Comparison of ENCODE assay signal across 8 cellular contexts in genomic region chr19:45952691-45953505, GRCh38. TPM values are rescaled to one million over a fixed set of nuclear protein-coding genes. Genes with fewer than 3 reads are reported as not detected.
DNase-seq lines count a peak whose midpoint lies in the region; FAIRE-seq and TF ChIP-seq lines count a peak whose summit lies in the region.

No MANE protein-coding gene starts in this region.

- H2AFZ ChIP-seq in hepatocyte: no peak overlapping the region

- peak overlapping the region; percentile 14 for H3K4me3 ChIP-seq in hepatocyte

- no peak overlapping the region for H3K27ac ChIP-seq in hepatocyte

- H3K4me3 Mint-ChIP-seq in activated naive CD8-positive, alpha-beta T cell: peak overlapping the region; percentile 78

- H3K9me3 ChIP-seq in hepatocyte (ENCODE audit: low read depth): no peaks in the 10 kb centered on the region

- H3K4me1 Mint-ChIP-seq in activated naive CD8-positive, alpha-beta T cell (ENCODE audit: low read depth): peaks cover 9% of the 10 kb centered on the region

- H4K20me1 ChIP-seq in hepatocyte (ENCODE audit: insufficient read depth, poor library complexity, severe bottlenecking): no peaks in the 10 kb centered on the region

- no peaks in the 10 kb centered on the region for H3K36me3 Mint-ChIP-seq in activated naive CD8-positive, alpha-beta T cell

- H3K27me3 ChIP-seq in hepatocyte: peaks cover 5% of the 10 kb centered on the region

- DNase-seq in GM12891 (ENCODE audit: insufficient read length, low spot score): no peak
- peak; percentile 26 for DNase-seq in NCI-H748 treated with DMSO at 0.1 percent for 48 hours (lab: John Stamatoyannopoulos, UW)
- DNase-seq in hepatocyte (ENCODE audit: low spot score): peak; percentile 85
- DNase-seq in stimulated activated CD4-positive, alpha-beta T cell treated with anti-CD3 and anti-CD28 coated beads, Interleukin-12 subunit alpha, Interleukin-12 subunit beta, amount 100 ng/mL, for 48 hours (ENCODE audit: low read depth in 2 of 3, low spot score in 1 of 3): peak in 2 of 3 donors; percentile 8 to 35
- no peak for DNase-seq in DMS79 treated with DMSO at 0.1 percent for 48 hours (lab: John Stamatoyannopoulos, UW)
- DNase-seq in frontal cortex (ENCODE audit: low spot score in 2 of 2): no peak
- no peak for DNase-seq in NCI-H1436 (lab: John Stamatoyannopoulos, UW)

- WGBS in hepatocyte (ENCODE audit: low lambda C conversion rate, missing lambda C conversion rate): 2% methylated on average over 43 of the region's 43 CpGs

- peaks cover 3% of the 10 kb centered on the region for H3K9me3 Mint-ChIP-seq in activated naive CD8-positive, alpha-beta T cell (ENCODE audit: low read depth)

- peaks cover 6% of the 10 kb centered on the region for H3K4me1 ChIP-seq in hepatocyte (ENCODE audit: insufficient read depth)

- H3K27ac Mint-ChIP-seq in activated naive CD8-positive, alpha-beta T cell: no peak overlapping the region

- TF ChIP-seq CTCF in hepatocyte (IDR thresholded peaks at IDR 0.05; ENCODE audit: poor library complexity): no peak

- H3K79me2 ChIP-seq in hepatocyte: no peaks in the 10 kb centered on the region

- no peak for TF ChIP-seq POLR2A in GM12891 (IDR thresholded peaks at IDR 0.05; ENCODE audit: low read depth, low read length)

- FAIRE-seq in GM12891 (lab: Jason Lieb, UNC) (peak; percentile 26), frontal cortex (lab: Jason Lieb, UNC) (no peak)

- peak overlapping the region; percentile 87 for H3K4me2 ChIP-seq in hepatocyte

- no peaks in the 10 kb centered on the region for H3K36me3 ChIP-seq in hepatocyte (replicated peaks; ENCODE audit: insufficient read depth, low read depth)

- no peaks in the 10 kb centered on the region for H3K9me2 ChIP-seq in hepatocyte (replicated peaks; ENCODE audit: insufficient read depth)

- H3K27me3 Mint-ChIP-seq in activated naive CD8-positive, alpha-beta T cell: peaks cover 22% of the 10 kb centered on the region

TF ChIP-seq in GM12891, 5 proteins besides CTCF, POLR2A, EP300 and RAD21:
- TF ChIP-seq SPI1 (IDR thresholded peaks at IDR 0.05; ENCODE audit: low read depth, low read length): 0 out of 2 replicates have a peak, but pooled peaks have one; percentile 15
- TF ChIP-seq PAX5 (IDR thresholded peaks at IDR 0.05; ENCODE audit: insufficient read depth, low read length, severe bottlenecking): no peak

RNA-seq across cellular contexts. Expression of gene NOVA2, which starts 20.8 kb away (rescaled TPM):
- 0.01 TPM for polyA plus RNA-seq in GM12891 (2012; ENCODE audit: low read depth, missing spikeins)
- total RNA-seq in hepatocyte (0.12 TPM in 1 of 2 replicates, not detected in the other), frontal cortex (8.6 TPM)
- 0.08 and 0.16 TPM in 2 replicates for polyA plus RNA-seq in hepatocyte

RNA-seq across cellular contexts. Expression of gene NANOS2, which starts 38.3 kb away (rescaled TPM):
- not detected for polyA plus RNA-seq in GM12891 (2012; ENCODE audit: low read depth, missing spikeins)
- total RNA-seq in hepatocyte (not detected in 2 replicates), frontal cortex (not detected)
- not detected in 2 replicates for polyA plus RNA-seq in hepatocyte

RNA-seq across cellular contexts. Expression of gene CCDC61, which starts 42.4 kb away (rescaled TPM):
- polyA plus RNA-seq in GM12891 (2012; ENCODE audit: low read depth, missing spikeins): 11.4 TPM
- total RNA-seq in hepatocyte (3.6 and 4.5 TPM in 2 replicates), frontal cortex (2.9 TPM)
- polyA plus RNA-seq in hepatocyte: 7.3 and 9.8 TPM in 2 replicates

RNA-seq across cellular contexts. Expression of gene MYPOP, which starts 50.5 kb away (rescaled TPM):
- polyA plus RNA-seq in GM12891 (2012; ENCODE audit: low read depth, missing spikeins): 3.3 TPM
- 2.4 and 3.5 TPM in 2 replicates for total RNA-seq in hepatocyte
- polyA plus RNA-seq in hepatocyte: 2.5 and 3.1 TPM in 2 replicates
- 0.82 TPM for total RNA-seq in frontal cortex

Comparison
In these comparisons a context has a peak if more than half of its experiments do, and no peak if none do; other contexts are left out.
1. DNase-seq: peak in NCI-H748 treated with DMSO at 0.1 percent for 48 hours (single experiment), hepatocyte (single experiment) and stimulated activated CD4-positive, alpha-beta T cell treated with anti-CD3 and anti-CD28 coated beads, Interleukin-12 subunit alpha, Interleukin-12 subunit beta, amount 100 ng/mL, for 48 hours (2 of 3); none in GM12891 (single experiment), DMS79 treated with DMSO at 0.1 percent for 48 hours (single experiment), frontal cortex (0 of 2) and NCI-H1436 (single experiment).